1 cellular context compared by ENCODE assay signal in the genomic region with DNA sequence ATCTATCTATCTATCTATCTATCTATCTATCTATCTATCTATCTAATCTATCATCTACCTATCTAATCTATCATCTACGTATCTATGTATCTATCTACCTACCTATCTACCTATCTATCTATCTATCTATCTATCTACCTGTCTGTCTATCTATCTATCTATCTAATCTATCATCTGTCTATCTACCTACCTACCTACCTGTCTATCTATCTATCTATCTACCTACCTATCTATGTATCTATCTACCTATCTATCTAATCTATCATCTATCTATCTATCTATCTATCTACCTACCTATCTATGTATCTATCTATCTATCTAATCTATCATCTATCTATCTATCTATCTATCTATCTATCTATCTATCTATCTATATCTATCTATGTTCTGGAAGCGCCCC. TPM values are rescaled to one million over a fixed set of nuclear protein-coding genes. Genes with fewer than 3 reads are reported as not detected.
"Had no signal": no experiment of that assay in that cellular context is flagged by ENCODE, and none has a peak within 500 bp of the region (broad histone marks: within the 10 kb centered on the region; RNA-seq: fewer than 3 reads in every experiment).

No MANE protein-coding gene starts in this region.

RNA-seq across cellular contexts. Expression of a gene that starts 29.7 kb away (rescaled TPM):
- total RNA-seq: GM12878 had no signal
